19 cellular contexts compared by ENCODE assay signal in genomic region chr7:11232462-11232861, GRCh38.
DNase-seq lines count a peak whose midpoint lies in the region; ATAC-seq and TF ChIP-seq lines count a peak whose summit lies in the region.
"Had no signal": no experiment of that assay in that cellular context is flagged by ENCODE, and none has a peak within 500 bp of the region (broad histone marks: within the 10 kb centered on the region; RNA-seq: fewer than 3 reads in every experiment).

No MANE protein-coding gene starts in this region.

- H3K79me2 ChIP-seq in mesendoderm (ENCODE audit: control insufficient read depth, insufficient read depth, low read length) = no peaks in the 10 kb centered on the region

- no peak overlapping the region for H4K8ac ChIP-seq in mesendoderm (ENCODE audit: low read depth, low read length)

- no peak overlapping the region for H3K9ac ChIP-seq in mesendoderm (ENCODE audit: low read length)
- H3K9ac ChIP-seq: SK-N-SH had no signal

- H3K18ac ChIP-seq in mesendoderm (ENCODE audit: low read length) = peak overlapping the region; percentile 86

- ATAC-seq in GM18870 (IDR thresholded peaks at IDR 0.05; ENCODE audit: unreplicated experiment) (no peak), GM21515 (IDR thresholded peaks at IDR 0.05; ENCODE audit: unreplicated experiment) (no peak)
- ATAC-seq: HCT116 had no signal

- H3K4me2 ChIP-seq in mesendoderm (ENCODE audit: low read length) = no peak overlapping the region
- H3K4me2 ChIP-seq: SK-N-SH had no signal

- H3K27ac ChIP-seq in mesendoderm (ENCODE audit: low read depth, low read length) = no peak overlapping the region

- no peaks in the 10 kb centered on the region for H3K79me1 ChIP-seq in mesendoderm (ENCODE audit: low read length)

- WGBS in mesendoderm (ENCODE audit: extremely low coverage, insufficient coverage, low lambda C conversion rate) = no CpG with 5 or more reads among the region's 3 CpGs

- peak; percentile 2 for DNase-seq in Daoy (ENCODE audit: low read depth)
- peak; percentile 34 for DNase-seq in M059J (ENCODE audit: low read depth)
- peak; percentile 7 for DNase-seq in choroid plexus epithelial cell (ENCODE audit: low read depth)
- no peak for DNase-seq in mesendoderm
- no peak for DNase-seq in activated gamma-delta T cell treated with Interleukin-2 at 50 U/mL for 16 hours
- DNase-seq in NCI-H187 treated with DMSO at 0.1 percent for 48 hours (lab: John Stamatoyannopoulos, UW) = no peak
- DNase-seq: ACHN; CD4-positive, CD25-positive, alpha-beta regulatory T cell; COR-L47; NCI-H1105; NCI-H1694; NCI-H510A; NCI-H774; SHP77; SK-N-SH; T-helper 1 cell had no signal

- no peak overlapping the region for H3K23ac ChIP-seq in mesendoderm (ENCODE audit: low read length)

- TF ChIP-seq CTCF in choroid plexus epithelial cell (conservative IDR thresholded peaks at IDR 0.05; ENCODE audit: low read depth, low read length) = no peak

- no peak overlapping the region for H2BK15ac ChIP-seq in mesendoderm (replicated peaks; ENCODE audit: low read depth)

- H2BK120ac ChIP-seq in mesendoderm (ENCODE audit: low read depth, low read length) = peak overlapping the region; percentile 61

- H2AK5ac ChIP-seq in mesendoderm (ENCODE audit: low read length) = peak overlapping the region; percentile 95

- no peaks in the 10 kb centered on the region for H3K36me3 ChIP-seq in mesendoderm (ENCODE audit: control insufficient read depth, insufficient read depth, low read length)

- H3K27me3 ChIP-seq in mesendoderm (ENCODE audit: insufficient read depth, low read length, poor library complexity) = no peaks in the 10 kb centered on the region

- H3K4me1 ChIP-seq in mesendoderm (ENCODE audit: control insufficient read depth, low read depth, low read length) = peaks cover 12% of the 10 kb centered on the region

- H3K56ac ChIP-seq in mesendoderm (ENCODE audit: low read length) = peak overlapping the region; percentile 3

- H2BK5ac ChIP-seq in mesendoderm (ENCODE audit: low read length) = peak overlapping the region; percentile 70

- peak overlapping the region; percentile 24 for H3K4ac ChIP-seq in mesendoderm (ENCODE audit: low read depth, low read length)

- H3K4me3 ChIP-seq in choroid plexus epithelial cell (ENCODE audit: low read depth, low read length) = no peak overlapping the region
- no peak overlapping the region for H3K4me3 ChIP-seq in mesendoderm (ENCODE audit: low read length)

- no peak overlapping the region for H4K5ac ChIP-seq in mesendoderm (ENCODE audit: low read length)

Comparison
In these comparisons a context has a peak if more than half of its experiments do, and no peak if none do; other contexts are left out.
1. DNase-seq: peak in Daoy (single experiment), M059J (single experiment) and choroid plexus epithelial cell (single experiment); none in mesendoderm (single experiment), activated gamma-delta T cell treated with Interleukin-2 at 50 U/mL for 16 hours (single experiment) and NCI-H187 treated with DMSO at 0.1 percent for 48 hours (single experiment).